7 cellular contexts compared by ENCODE assay signal in the genomic region with DNA sequence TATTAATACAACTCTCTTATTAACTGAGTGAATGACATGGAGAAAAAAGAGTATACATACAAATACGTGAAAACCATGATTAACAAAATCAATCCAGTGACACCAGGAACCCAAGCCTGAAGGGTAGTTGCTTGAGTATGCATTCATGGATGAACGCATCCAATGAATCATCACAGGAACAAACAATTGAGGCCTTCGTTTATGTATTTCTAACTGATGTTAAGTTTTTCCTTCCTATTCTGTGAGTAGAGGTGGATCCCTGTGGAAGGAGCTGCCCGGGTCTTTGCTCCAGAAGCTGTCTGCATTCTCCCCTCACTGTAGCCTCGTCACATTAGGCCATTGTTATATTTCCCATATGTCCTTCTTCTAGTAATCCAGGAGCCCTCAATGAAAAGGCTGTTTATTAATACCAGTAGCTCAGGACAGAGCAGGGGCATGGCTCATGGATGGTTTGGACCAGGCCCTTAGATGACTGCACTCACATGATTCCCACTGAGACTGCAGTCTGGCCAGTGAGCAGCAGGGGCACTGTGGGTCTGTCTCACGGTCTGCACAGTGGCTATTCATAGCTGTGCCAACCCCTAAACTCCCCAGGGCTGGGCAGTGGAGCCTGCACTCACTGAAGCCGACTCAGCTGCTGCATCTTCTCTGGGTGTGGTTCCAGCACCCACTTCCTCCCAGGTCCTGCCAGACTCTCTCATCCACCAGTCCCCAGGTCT.
DNase-seq lines count a peak whose midpoint lies in the region; ATAC-seq, FAIRE-seq and TF ChIP-seq lines count a peak whose summit lies in the region.

No MANE protein-coding gene starts in this region.

- H3K27me3 ChIP-seq in kidney epithelial cell (ENCODE audit: control insufficient read depth, insufficient read depth, low read length) = no peaks in the 10 kb centered on the region

- H3K4me3 ChIP-seq in astrocyte of the spinal cord (ENCODE audit: low read depth, low read length) (no peak overlapping the region), kidney epithelial cell (ENCODE audit: low read depth, low read length) (no peak overlapping the region)

- DNase-seq in D721Med (ENCODE audit: insufficient read length, low spot score) = no peak
- peak; percentile 71 to 73 for DNase-seq in NOMO-1 (lab: John Stamatoyannopoulos, UW; ENCODE audit: unreplicated experiment in 2 of 2)
- peak; percentile 67 for DNase-seq in astrocyte of the spinal cord (ENCODE audit: low read depth, low spot score)
- peak; percentile 60 for DNase-seq in kidney epithelial cell (ENCODE audit: low read depth)
- peak; percentile 67 for DNase-seq in stimulated activated naive CD8-positive, alpha-beta T cell treated with anti-CD3 and anti-CD28 coated beads, Interleukin-15, Interleukin-2, amounts not matched to agents 100 U/mL and 50 U/mL, for 24 hours

- in situ Hi-C loops in astrocyte of the spinal cord (cut with HindIII; ENCODE audit: low sequenced_read_pairs) = no loop called here

- H3K36me3 ChIP-seq in kidney epithelial cell (ENCODE audit: control insufficient read depth, insufficient read depth, low read length) = no peaks in the 10 kb centered on the region

- TF ChIP-seq CTCF in D721Med (IDR thresholded peaks at IDR 0.05; ENCODE audit: insufficient read depth, missing control alignments) (peak; percentile 17), astrocyte of the spinal cord (IDR thresholded peaks at IDR 0.05; ENCODE audit: low read depth, low read length) (peak; percentile 70), kidney epithelial cell (IDR thresholded peaks at IDR 0.05; ENCODE audit: insufficient read depth, low read length, poor library complexity, severe bottlenecking) (peak; percentile 74)

- FAIRE-seq in D721Med (lab: Jason Lieb, UNC) = no peak

- ATAC-seq in GM18867 (IDR thresholded peaks at IDR 0.05; ENCODE audit: unreplicated experiment) = peak; percentile 94
- peak; percentile 90 for ATAC-seq in HG02981 (IDR thresholded peaks at IDR 0.05; ENCODE audit: unreplicated experiment)
- ATAC-seq in stimulated activated naive CD8-positive, alpha-beta T cell treated with anti-CD3 and anti-CD28 coated beads, Interleukin-15, Interleukin-2, amounts not matched to agents 100 U/mL and 50 U/mL, for 24 hours = peak; percentile 89

Comparison
In these comparisons a context has a peak if more than half of its experiments do, and no peak if none do; other contexts are left out.
1. CTCF ChIP-seq: peak in every context shown above with its lines; median percentile 74 in kidney epithelial cell; 70 in astrocyte of the spinal cord; 17 in D721Med.